8 cellular contexts compared by ENCODE assay signal in the genomic region with DNA sequence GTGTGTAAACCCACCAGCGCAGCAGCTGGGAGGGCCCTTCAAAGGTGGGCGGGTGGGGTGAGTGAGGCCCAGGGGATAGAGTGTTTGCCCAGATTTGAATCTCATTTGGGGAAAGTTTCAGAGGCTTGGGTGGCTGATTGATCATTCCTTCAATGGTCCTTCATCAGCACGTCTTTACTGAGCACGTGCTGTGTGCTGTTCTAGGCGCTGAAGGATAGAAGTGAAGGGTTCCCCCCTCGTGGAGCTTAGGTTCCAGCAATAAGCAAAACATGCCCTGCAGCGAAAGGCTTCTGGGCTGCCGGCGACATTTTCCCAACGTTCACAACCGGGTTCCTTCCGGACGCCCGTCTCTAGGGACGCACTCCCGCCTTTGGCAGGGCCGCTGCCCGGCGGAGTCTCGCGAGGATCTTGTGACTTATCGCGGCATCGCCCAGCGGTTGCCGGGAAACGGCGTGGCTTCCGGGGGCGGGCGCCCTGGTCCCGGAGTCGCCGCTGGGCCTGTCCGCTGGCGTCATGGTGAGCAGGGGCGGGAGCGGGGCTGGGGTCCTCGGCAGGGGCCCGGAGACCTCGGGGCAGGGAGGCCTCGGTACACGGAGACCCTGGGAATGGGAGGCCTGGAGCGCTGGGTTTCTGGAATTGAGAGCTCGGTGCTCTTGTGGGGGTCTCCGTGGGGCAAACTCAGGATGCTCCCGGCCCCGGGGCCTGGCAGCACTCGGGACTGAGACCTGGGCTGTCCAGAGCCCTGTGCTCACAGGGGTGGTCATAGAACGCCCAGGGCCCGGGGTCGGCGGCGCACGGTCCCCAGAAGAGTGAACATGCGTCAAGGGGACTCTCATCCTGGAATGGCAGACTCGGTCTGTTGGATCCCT. TPM values are rescaled to one million over a fixed set of nuclear protein-coding genes. Genes with fewer than 3 reads are reported as not detected.
DNase-seq lines count a peak whose midpoint lies in the region; ATAC-seq and TF ChIP-seq lines count a peak whose summit lies in the region.

No MANE protein-coding gene starts in this region.

- no peaks in the 10 kb centered on the region for H3K27me3 ChIP-seq in colonic mucosa
- H3K27me3 ChIP-seq in left lung, result peaks cover 0 to 24% of the 10 kb centered on the region in 2 donors
- H3K27me3 ChIP-seq in WERI-Rb-1 (ENCODE audit: insufficient read depth, low read depth, severe bottlenecking), result no peaks in the 10 kb centered on the region

- H3K9me3 ChIP-seq in colonic mucosa, result no peaks in the 10 kb centered on the region
- H3K9me3 ChIP-seq in left lung, result no peaks in the 10 kb centered on the region
- no peaks in the 10 kb centered on the region for H3K9me3 ChIP-seq in WERI-Rb-1 (ENCODE audit: severe bottlenecking)

- H3K4me3 Mint-ChIP-seq in activated CD4-positive, alpha-beta T cell treated with anti-CD3 and anti-CD28 coated beads for 36 hours, result peak overlapping the region; percentile 66

- no peak for TF ChIP-seq CTCF in GM12864 (IDR thresholded peaks at IDR 0.05; ENCODE audit: low read depth, low read length, missing control alignments)
- no peak for TF ChIP-seq CTCF in colonic mucosa (IDR thresholded peaks at IDR 0.05)
- TF ChIP-seq CTCF in left lung (IDR thresholded peaks at IDR 0.05), result no peak
- TF ChIP-seq CTCF in WERI-Rb-1 (IDR thresholded peaks at IDR 0.05; ENCODE audit: low read depth, low read length), result no peak

- POLR2A ChIA-PET in activated CD4-positive, alpha-beta T cell treated with anti-CD3 and anti-CD28 coated beads for 36 hours (lab: Charles Lee), result interaction anchor here (0.6 to 0.7 kb wide), 2 partner anchors 8 to 209 kb away, joined by 5 to 8 read pairs; no protein-coding TSS in a partner anchor

- H3K27ac Mint-ChIP-seq in activated CD4-positive, alpha-beta T cell treated with anti-CD3 and anti-CD28 coated beads for 36 hours, result peak overlapping the region; percentile 77

- peak; percentile 24 for DNase-seq in GM12864 (ENCODE audit: low read depth)
- peak; percentile 90 for DNase-seq in NCI-H345 (lab: John Stamatoyannopoulos, UW)
- DNase-seq in activated CD4-positive, alpha-beta T cell treated with anti-CD3 and anti-CD28 coated beads for 36 hours, result peak; percentile 92
- DNase-seq in colonic mucosa, result peak; percentile 95
- DNase-seq in left lung, result peak; percentile 93 to 97
- DNase-seq in stimulated activated CD4-positive, alpha-beta T cell treated with anti-CD3 and anti-CD28 coated beads, Interleukin-2, amount 100 ng/mL, for 4 hours (ENCODE audit: low read depth), result peak; percentile 71
- no peak for DNase-seq in WERI-Rb-1

- ATAC-seq in HG03095 (IDR thresholded peaks at IDR 0.05; ENCODE audit: unreplicated experiment), result peak; percentile 72
- peak; percentile 86 for ATAC-seq in activated CD4-positive, alpha-beta T cell treated with anti-CD3 and anti-CD28 coated beads for 36 hours
- peak; percentile 91 for ATAC-seq in left lung

- peaks cover 5% of the 10 kb centered on the region for H3K27me3 Mint-ChIP-seq in activated CD4-positive, alpha-beta T cell treated with anti-CD3 and anti-CD28 coated beads for 36 hours

- H3K27ac ChIP-seq in colonic mucosa (peak overlapping the region; percentile 13), left lung (peak overlapping the region; percentile 41 to 69), WERI-Rb-1 (no peak overlapping the region)

- peaks cover 21% of the 10 kb centered on the region for H3K4me1 Mint-ChIP-seq in activated CD4-positive, alpha-beta T cell treated with anti-CD3 and anti-CD28 coated beads for 36 hours

- H3K4me1 ChIP-seq in colonic mucosa, result peaks cover 3% of the 10 kb centered on the region
- H3K4me1 ChIP-seq in left lung, result peaks cover 5 to 46% of the 10 kb centered on the region in 2 donors

- intact Hi-C loops in activated CD4-positive, alpha-beta T cell treated with anti-CD3 and anti-CD28 coated beads for 36 hours (cut with DNase I, micrococcal nuclease), result loop anchor here (1.0 to 5.0 kb wide), 7 partner anchors 28 to 320 kb away; a partner anchor contains a TSS
- intact Hi-C loops in colonic mucosa (cut with DNase I), result no loop called here
- intact Hi-C loops in left lung (cut with DNase I), result no loop called here

- peaks cover 4% of the 10 kb centered on the region for H3K9me3 Mint-ChIP-seq in activated CD4-positive, alpha-beta T cell treated with anti-CD3 and anti-CD28 coated beads for 36 hours (ENCODE audit: low read depth)

- peak overlapping the region; percentile 72 to 78 for H3K9ac ChIP-seq in colonic mucosa (ENCODE audit: low read depth in 2 of 2, low read length in 2 of 2)

- H3K4me3 ChIP-seq in GM12864 (ENCODE audit: low read depth, low read length), result peak overlapping the region; percentile 46
- peak overlapping the region; percentile 85 for H3K4me3 ChIP-seq in colonic mucosa
- peak overlapping the region; percentile 72 to 77 for H3K4me3 ChIP-seq in left lung
- H3K4me3 ChIP-seq in WERI-Rb-1 (ENCODE audit: low read depth, low read length), result no peak overlapping the region

- H3K36me3 ChIP-seq in colonic mucosa (no peaks in the 10 kb centered on the region), left lung (peaks cover 0 to 2% of the 10 kb centered on the region in 2 donors), WERI-Rb-1 (no peaks in the 10 kb centered on the region)

- CTCF ChIA-PET in activated CD4-positive, alpha-beta T cell treated with anti-CD3 and anti-CD28 coated beads for 36 hours (lab: Charles Lee), result interaction anchor here (0.6 to 0.8 kb wide), 2 partner anchors 12 to 14 kb away, joined by 3 read pairs; no protein-coding TSS in a partner anchor

- peaks cover 2% of the 10 kb centered on the region for H3K36me3 Mint-ChIP-seq in activated CD4-positive, alpha-beta T cell treated with anti-CD3 and anti-CD28 coated beads for 36 hours (ENCODE audit: low read depth)

RNA-seq across cellular contexts. Expression of a gene that starts 3.2 kb away (rescaled TPM):
- total RNA-seq in activated CD4-positive, alpha-beta T cell treated with anti-CD3 and anti-CD28 coated beads for 36 hours, result 1 to 10 TPM; 1.2 to 1.5 TPM
- 1 to 10 TPM; 2.2 to 5.5 TPM for total RNA-seq in colonic mucosa
- 10 to 100 TPM in 1 of 2 donors, 1 to 10 TPM in 1; 8.1 to 20.6 TPM for total RNA-seq in left lung

RNA-seq across cellular contexts. Expression of a gene that starts 54.7 kb away (rescaled TPM):
- not detected for total RNA-seq in activated CD4-positive, alpha-beta T cell treated with anti-CD3 and anti-CD28 coated beads for 36 hours
- total RNA-seq in colonic mucosa (not detected), left lung (not detected)

Comparison
In these comparisons a context has a peak if more than half of its experiments do, and no peak if none do; other contexts are left out.
1. intact Hi-C loops: an anchor here in activated CD4-positive, alpha-beta T cell treated with anti-CD3 and anti-CD28 coated beads for 36 hours (1.0 to 5.0 kb wide); none called in colonic mucosa and left lung.